In genomic region chr7:74518654-74519053, GRCh38 we compare ENCODE assay signal across 26 cellular contexts.
DNase-seq lines count a peak whose midpoint lies in the region; ATAC-seq, FAIRE-seq and TF ChIP-seq lines count a peak whose summit lies in the region.
"Had no signal": no experiment of that assay in that cellular context is flagged by ENCODE, and none has a peak within 500 bp of the region (broad histone marks: within the 10 kb centered on the region; RNA-seq: fewer than 3 reads in every experiment).

No MANE protein-coding gene starts in this region.

- no peak overlapping the region for H3K4me2 ChIP-seq in IMR-90 (ENCODE audit: low read depth, low read length)
- H3K4me2 ChIP-seq in K562 (ENCODE audit: insufficient read depth, low read length) = no peak overlapping the region
- H3K4me2 ChIP-seq in osteoblast (ENCODE audit: insufficient read depth, low read length) = no peak overlapping the region
- H3K4me2 ChIP-seq: A549; BLaER1 treated with 17β-estradiol and CSF1 and Interleukin-3, amounts not matched to agents 10 nM and 100 nM; GM23338 had no signal

- no peaks in the 10 kb centered on the region for H3K27me3 Mint-ChIP-seq in activated naive CD4-positive, alpha-beta T cell treated with anti-CD3 and anti-CD28 coated beads, Interleukin-2, amount 50 U/mL, for 24 hours
- no peaks in the 10 kb centered on the region for H3K27me3 Mint-ChIP-seq in progenitor cell of endocrine pancreas
- H3K27me3 Mint-ChIP-seq: CD4-positive, alpha-beta T cell had no signal

- H3K27me3 ChIP-seq in IMR-90 (ENCODE audit: control insufficient read depth, insufficient read depth, low read length) = no peaks in the 10 kb centered on the region
- H3K27me3 ChIP-seq in K562 (ENCODE audit: control insufficient read depth in 2 of 2, insufficient read depth in 2 of 2, low read length in 2 of 2) = no peaks in the 10 kb centered on the region
- H3K27me3 ChIP-seq in osteoblast (ENCODE audit: insufficient read depth, low read length) = no peaks in the 10 kb centered on the region
- H3K27me3 ChIP-seq: BE2C; BLaER1 treated with 17β-estradiol and CSF1 and Interleukin-3, amounts not matched to agents 10 nM and 100 nM had no signal

- POLR2A ChIA-PET in IMR-90 (lab: Charles Lee; ENCODE audit: unreplicated experiment) (no interaction called here), K562 (lab: Yijun Ruan, JAX) (interaction anchor here (0.6 to 0.9 kb wide), 2 partner anchors 13 to 51 kb away, joined by 3 read pairs; no protein-coding TSS in a partner anchor)

- H2BK120ac ChIP-seq in IMR-90 (ENCODE audit: low read depth, low read length) = no peak overlapping the region

- no peak overlapping the region for H3K23ac ChIP-seq in IMR-90 (ENCODE audit: low read depth, low read length)

- no peak overlapping the region for H2BK5ac ChIP-seq in IMR-90 (ENCODE audit: low read depth, low read length, poor library complexity, severe bottlenecking)

- H3K9me3 Mint-ChIP-seq in activated naive CD4-positive, alpha-beta T cell treated with anti-CD3 and anti-CD28 coated beads, Interleukin-2, amount 50 U/mL, for 24 hours = no peaks in the 10 kb centered on the region
- H3K9me3 Mint-ChIP-seq in progenitor cell of endocrine pancreas (ENCODE audit: low read depth) = no peaks in the 10 kb centered on the region
- H3K9me3 Mint-ChIP-seq: CD4-positive, alpha-beta T cell; GM23338; HFFc6 had no signal

- H3K56ac ChIP-seq in IMR-90 (ENCODE audit: extremely low read depth, insufficient read depth, low read length) = no peak overlapping the region

- H3K9me3 ChIP-seq in IMR-90 (ENCODE audit: control insufficient read depth, insufficient read depth, low read length) (peaks cover 9% of the 10 kb centered on the region), K562 (replicated peaks; ENCODE audit: control insufficient read depth, insufficient read depth, low read depth, low read length) (peaks cover 3% of the 10 kb centered on the region; the same call in 1 of the 2 replicates), osteoblast (ENCODE audit: low read depth, low read length) (peaks cover 7% of the 10 kb centered on the region)
- H3K9me3 ChIP-seq: BE2C, HAP-1 had no signal

- H3K4me1 ChIP-seq in IMR-90 (ENCODE audit: control insufficient read depth, insufficient read depth, low read length) (no peaks in the 10 kb centered on the region), K562 (replicated peaks in 1 of 2; ENCODE audit: control insufficient read depth in 2 of 2, insufficient read depth in 2 of 2, low read length in 2 of 2) (peaks cover 0 to 5% of the 10 kb centered on the region in 2 experiments; a peak in 1 of 5 replicates), osteoblast (ENCODE audit: insufficient read depth, low read length) (no peaks in the 10 kb centered on the region)
- H3K4me1 ChIP-seq: A549, HAP-1 had no signal

- no peak overlapping the region for H4K5ac ChIP-seq in IMR-90 (ENCODE audit: low read depth, low read length)

- H3K4me3 ChIP-seq in IMR-90 (ENCODE audit: insufficient read depth, low read depth, low read length) (no peak overlapping the region), K562 (no peak overlapping the region), osteoblast (ENCODE audit: insufficient read depth, low read length) (no peak overlapping the region)
- H3K4me3 ChIP-seq: A549; BLaER1 treated with 17β-estradiol and CSF1 and Interleukin-3, amounts not matched to agents 10 nM and 100 nM; GM23338; HAP-1 had no signal

- BruUV-seq in IMR-90 (replicated peaks; lab: Mats Ljungman, UMichigan) (no TSS peak), K562 (replicated peaks; lab: Mats Ljungman, UMichigan) (no TSS peak)

- peaks cover 67% of the 10 kb centered on the region for H3K36me3 ChIP-seq in IMR-90 (ENCODE audit: control insufficient read depth, insufficient read depth, low read length)
- H3K36me3 ChIP-seq in K562 (ENCODE audit: control insufficient read depth, insufficient read depth, low read length) = peaks cover 43% of the 10 kb centered on the region; the same call in 1 of the 3 replicates
- peaks cover 44% of the 10 kb centered on the region for H3K36me3 ChIP-seq in osteoblast (ENCODE audit: insufficient read depth, low read length)

- no peak overlapping the region for H2AK9ac ChIP-seq in IMR-90 (replicated peaks; ENCODE audit: low read depth, low read length, poor library complexity)

- FAIRE-seq in K562 (lab: Jason Lieb, UNC) = no peak
- FAIRE-seq: A549, GM12891, GM18507, H54 had no signal

- no peak for TF ChIP-seq POLR2A in IMR-90 (IDR thresholded peaks at IDR 0.05; ENCODE audit: low read depth, low read length)
- TF ChIP-seq POLR2A in K562 (conservative IDR thresholded peaks at IDR 0.05) = no peak

- no peaks in the 10 kb centered on the region; the same call in 1 of the 2 replicates for H3K9me1 ChIP-seq in IMR-90 (ENCODE audit: insufficient read depth, low read length)
- H3K9me1 ChIP-seq in K562 (ENCODE audit: control insufficient read depth, insufficient read depth, low read length) = no peaks in the 10 kb centered on the region

- ATAC-seq in IMR-90 (ENCODE audit: low read depth) (no peak), K562 (no peak), HG03108 (IDR thresholded peaks at IDR 0.05; ENCODE audit: unreplicated experiment) (no peak)
- ATAC-seq: GM23338 had no signal

- no peak overlapping the region for H3K4ac ChIP-seq in IMR-90 (ENCODE audit: low read depth, low read length)

- in situ Hi-C loops in IMR-90 (cut with MboI; ENCODE audit: low sequenced_read_pairs) = no loop called here
- in situ Hi-C loops in K562 (cut with MboI) = no loop called here

- H3K27ac Mint-ChIP-seq in activated naive CD4-positive, alpha-beta T cell treated with anti-CD3 and anti-CD28 coated beads, Interleukin-2, amount 50 U/mL, for 24 hours = peak overlapping the region; percentile 30
- no peak overlapping the region for H3K27ac Mint-ChIP-seq in progenitor cell of endocrine pancreas
- H3K27ac Mint-ChIP-seq: CD14-positive monocyte; CD4-positive, alpha-beta T cell; CD8-positive, alpha-beta memory T cell; GM23338; HFFc6 had no signal

- CTCF ChIA-PET in IMR-90 (lab: Yijun Ruan, JAX) = no interaction called here
- CTCF ChIA-PET in K562 (lab: Yijun Ruan, JAX; ENCODE audit: low intra/inter-chr PET ratio) = no interaction called here

- H4K8ac ChIP-seq in IMR-90 (ENCODE audit: low read depth in 2 of 2, low read length in 2 of 2) = no peak overlapping the region

- no peaks in the 10 kb centered on the region for H3K36me3 Mint-ChIP-seq in activated naive CD4-positive, alpha-beta T cell treated with anti-CD3 and anti-CD28 coated beads, Interleukin-2, amount 50 U/mL, for 24 hours
- peaks cover 40% of the 10 kb centered on the region for H3K36me3 Mint-ChIP-seq in progenitor cell of endocrine pancreas (ENCODE audit: insufficient read depth)
- H3K36me3 Mint-ChIP-seq: CD14-positive monocyte had no signal

- no peak overlapping the region for H2BK15ac ChIP-seq in IMR-90 (ENCODE audit: low read depth, low read length)

- H2AFZ ChIP-seq in IMR-90 (replicated peaks; ENCODE audit: low read length, poor library complexity) (no peak overlapping the region), K562 (ENCODE audit: low read depth, low read length) (no peak overlapping the region), osteoblast (ENCODE audit: low read length) (no peak overlapping the region)
- H2AFZ ChIP-seq: GM23338 had no signal

- TF ChIP-seq RAD21 in IMR-90 (IDR thresholded peaks at IDR 0.05; ENCODE audit: low read length) (no peak), K562 (CRISPR knock-in tag; conservative IDR thresholded peaks at IDR 0.05 in 1 of 2, IDR thresholded peaks at IDR 0.05 in 1 of 2) (no peak)

- no peaks in the 10 kb centered on the region for H3K4me1 Mint-ChIP-seq in activated naive CD4-positive, alpha-beta T cell treated with anti-CD3 and anti-CD28 coated beads, Interleukin-2, amount 50 U/mL, for 24 hours
- no peaks in the 10 kb centered on the region for H3K4me1 Mint-ChIP-seq in progenitor cell of endocrine pancreas (ENCODE audit: low read depth)
- H3K4me1 Mint-ChIP-seq: CD14-positive monocyte; CD8-positive, alpha-beta memory T cell; GM23338 had no signal

- dilution Hi-C loops in IMR-90 (cut with HindIII; ENCODE audit: low sequenced_read_pairs, unreplicated experiment) = no loop called here

- H3K79me1 ChIP-seq in IMR-90 (ENCODE audit: low read depth in 1 of 2, low read length in 2 of 2) = 0 out of 4 replicates have a peak, but pooled peaks cover 0 to 3% of the 10 kb centered on the region in 2 experiments

- H2AK5ac ChIP-seq in IMR-90 (ENCODE audit: low read depth, low read length) = no peak overlapping the region

- no peak overlapping the region for H3K4me3 Mint-ChIP-seq in activated naive CD4-positive, alpha-beta T cell treated with anti-CD3 and anti-CD28 coated beads, Interleukin-2, amount 50 U/mL, for 24 hours
- H3K4me3 Mint-ChIP-seq in progenitor cell of endocrine pancreas (ENCODE audit: low read depth) = no peak overlapping the region
- H3K4me3 Mint-ChIP-seq: CD14-positive monocyte; CD4-positive, alpha-beta T cell; GM23338; HFFc6 had no signal

- H4K20me1 ChIP-seq in IMR-90 (ENCODE audit: insufficient read depth, low read length) (no peaks in the 10 kb centered on the region; the same call in 1 of the 2 replicates), K562 (replicated peaks; ENCODE audit: control insufficient read depth, insufficient read depth, low read length) (no peaks in the 10 kb centered on the region), osteoblast (ENCODE audit: insufficient read depth, low read length) (no peaks in the 10 kb centered on the region)

- no peak overlapping the region for H4K91ac ChIP-seq in IMR-90 (ENCODE audit: insufficient read depth, low read depth, low read length)

- WGBS in IMR-90 (ENCODE audit: extremely low coverage in 2 of 2, insufficient read length in 1 of 2), 2 experiments = no CpG with 5 or more reads among the region's 2 CpGs
- WGBS in K562 (ENCODE audit: insufficient coverage, low coverage, missing lambda C conversion rate) = 69% methylated on average over 2 of the region's 2 CpGs

- H3K9ac ChIP-seq in IMR-90 (ENCODE audit: low read depth, low read length) (no peak overlapping the region), K562 (ENCODE audit: insufficient read depth in 1 of 2, low read depth in 2 of 2, low read length in 2 of 2) (no peak overlapping the region)
- H3K9ac ChIP-seq: BLaER1 treated with 17β-estradiol and CSF1 and Interleukin-3, amounts not matched to agents 10 nM and 100 nM had no signal

- no peak for TF ChIP-seq CTCF in IMR-90 (conservative IDR thresholded peaks at IDR 0.05; ENCODE audit: low read depth, low read length)
- TF ChIP-seq CTCF in K562 (IDR thresholded peaks at IDR 0.05 in 2 of 3, conservative IDR thresholded peaks at IDR 0.05 in 1 of 3; ENCODE audit: insufficient read depth in 2 of 3, low read depth in 1 of 3, low read length in 3 of 3) = no peak
- TF ChIP-seq CTCF in osteoblast (IDR thresholded peaks at IDR 0.05; ENCODE audit: extremely low read depth, low read depth, low read length) = no peak
- no peak for TF ChIP-seq CTCF in progenitor cell of endocrine pancreas (IDR thresholded peaks at IDR 0.05; ENCODE audit: unreplicated experiment)

- DNase-seq in activated naive CD4-positive, alpha-beta T cell (lab: John Stamatoyannopoulos, UW) = no peak
- DNase-seq in IMR-90 (no peak), K562 (ENCODE audit: extremely low read depth in 1 of 4, low spot score in 3 of 4) (no peak), osteoblast (ENCODE audit: insufficient read length, low spot score, missing footprints) (peak; percentile 60), progenitor cell of endocrine pancreas (ENCODE audit: low spot score, unreplicated experiment) (no peak)
- DNase-seq: 8988T; ACHN; AML-193; BE2C; Calu3; CD4-positive, alpha-beta T cell; CD8-positive, alpha-beta memory T cell; DMS53; DMS79 treated with DMSO at 0.1 percent for 48 hours; GF-D8; HFFc6 had no signal

- intact Hi-C loops in IMR-90 (cut with micrococcal nuclease) = no loop called here
- intact Hi-C loops in K562 (cut with micrococcal nuclease) = no loop called here

- no peak for TF ChIP-seq EP300 in K562 (IDR thresholded peaks at IDR 0.05; ENCODE audit: low read length)

- H3K79me2 ChIP-seq in K562 (ENCODE audit: control insufficient read depth, insufficient read depth, low read length) = no peaks in the 10 kb centered on the region
- H3K79me2 ChIP-seq in osteoblast (ENCODE audit: insufficient read depth, low read length) = no peaks in the 10 kb centered on the region

- no peak overlapping the region for H2BK20ac ChIP-seq in IMR-90 (ENCODE audit: low read depth, low read length)

- no peak overlapping the region for H3K18ac ChIP-seq in IMR-90 (ENCODE audit: low read depth, low read length)

- H3K27ac ChIP-seq in IMR-90 (ENCODE audit: insufficient read depth, low read length) = no peak overlapping the region
- H3K27ac ChIP-seq in K562 (ENCODE audit: extremely low read depth, low read depth, low read length) = no peak overlapping the region
- H3K27ac ChIP-seq in osteoblast (ENCODE audit: low read depth, low read length) = no peak overlapping the region
- H3K27ac ChIP-seq: A549; BLaER1 treated with 17β-estradiol and CSF1 and Interleukin-3, amounts not matched to agents 10 nM and 100 nM had no signal

- H3K14ac ChIP-seq in IMR-90 (replicated peaks; ENCODE audit: low read depth, low read length) = no peak overlapping the region
